1 cellular context compared by ENCODE assay signal in the genomic region with DNA sequence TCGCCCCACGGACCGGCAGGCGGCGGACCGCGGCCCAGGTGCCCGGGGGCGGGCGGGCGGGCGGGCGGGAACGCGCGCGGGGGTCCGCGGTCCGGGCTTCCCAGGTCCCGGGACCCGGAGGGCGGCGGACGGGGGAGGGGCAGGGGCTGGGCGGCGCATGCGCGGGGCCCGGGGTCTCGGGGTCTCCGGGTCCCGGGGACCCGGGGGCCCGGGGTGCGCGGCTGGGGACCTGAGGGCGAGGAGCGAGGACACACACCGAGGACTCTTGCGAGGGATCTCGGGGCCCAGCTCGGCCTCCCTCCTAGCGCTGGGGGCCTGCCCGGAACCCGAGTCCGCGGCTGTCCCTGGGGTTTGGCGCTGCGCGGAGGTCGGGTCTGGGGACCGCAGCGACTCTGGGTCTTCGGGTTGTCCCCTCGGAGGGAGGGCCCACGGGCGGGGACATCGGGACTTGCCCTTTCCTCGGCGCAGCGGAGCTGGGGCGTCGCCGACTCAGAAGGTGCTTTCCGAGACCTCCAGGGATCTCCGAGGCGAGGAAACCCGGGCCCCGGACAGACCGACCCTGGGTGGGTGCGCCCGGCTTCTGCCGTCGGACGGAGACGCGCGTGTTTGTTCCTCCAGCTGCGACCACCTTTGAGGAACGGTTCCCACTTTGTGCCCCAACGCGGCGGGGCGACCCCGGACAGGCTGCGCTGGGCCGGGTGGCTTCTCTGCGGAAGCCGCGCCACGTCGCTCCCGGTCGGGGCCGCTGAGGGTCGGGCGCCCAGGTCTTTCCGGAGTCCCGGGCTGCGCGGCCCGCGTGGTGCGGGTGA.
TF ChIP-seq lines count a peak whose summit lies in the region.

No MANE protein-coding gene starts in this region.

TF ChIP-seq in HEK293, 187 proteins besides CTCF, POLR2A, EP300 and RAD21 (continued from another document):
- TF ChIP-seq, protein P1, sequence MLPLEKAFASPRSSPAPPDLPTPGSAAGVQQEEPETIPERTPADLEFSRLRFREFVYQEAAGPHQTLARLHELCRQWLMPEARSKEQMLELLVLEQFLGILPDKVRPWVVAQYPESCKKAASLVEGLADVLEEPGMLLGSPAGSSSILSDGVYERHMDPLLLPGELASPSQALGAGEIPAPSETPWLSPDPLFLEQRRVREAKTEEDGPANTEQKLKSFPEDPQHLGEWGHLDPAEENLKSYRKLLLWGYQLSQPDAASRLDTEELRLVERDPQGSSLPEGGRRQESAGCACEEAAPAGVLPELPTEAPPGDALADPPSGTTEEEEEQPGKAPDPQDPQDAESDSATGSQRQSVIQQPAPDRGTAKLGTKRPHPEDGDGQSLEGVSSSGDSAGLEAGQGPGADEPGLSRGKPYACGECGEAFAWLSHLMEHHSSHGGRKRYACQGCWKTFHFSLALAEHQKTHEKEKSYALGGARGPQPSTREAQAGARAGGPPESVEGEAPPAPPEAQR (tag by site-specific recombination; IDR thresholded peaks at IDR 0.05) = no peak
- TF ChIP-seq, protein P2, sequence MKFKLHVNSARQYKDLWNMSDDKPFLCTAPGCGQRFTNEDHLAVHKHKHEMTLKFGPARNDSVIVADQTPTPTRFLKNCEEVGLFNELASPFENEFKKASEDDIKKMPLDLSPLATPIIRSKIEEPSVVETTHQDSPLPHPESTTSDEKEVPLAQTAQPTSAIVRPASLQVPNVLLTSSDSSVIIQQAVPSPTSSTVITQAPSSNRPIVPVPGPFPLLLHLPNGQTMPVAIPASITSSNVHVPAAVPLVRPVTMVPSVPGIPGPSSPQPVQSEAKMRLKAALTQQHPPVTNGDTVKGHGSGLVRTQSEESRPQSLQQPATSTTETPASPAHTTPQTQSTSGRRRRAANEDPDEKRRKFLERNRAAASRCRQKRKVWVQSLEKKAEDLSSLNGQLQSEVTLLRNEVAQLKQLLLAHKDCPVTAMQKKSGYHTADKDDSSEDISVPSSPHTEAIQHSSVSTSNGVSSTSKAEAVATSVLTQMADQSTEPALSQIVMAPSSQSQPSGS (tag by site-specific recombination; IDR thresholded peaks at IDR 0.05; ENCODE audit: low read depth) = no peak
- TF ChIP-seq, protein P3, sequence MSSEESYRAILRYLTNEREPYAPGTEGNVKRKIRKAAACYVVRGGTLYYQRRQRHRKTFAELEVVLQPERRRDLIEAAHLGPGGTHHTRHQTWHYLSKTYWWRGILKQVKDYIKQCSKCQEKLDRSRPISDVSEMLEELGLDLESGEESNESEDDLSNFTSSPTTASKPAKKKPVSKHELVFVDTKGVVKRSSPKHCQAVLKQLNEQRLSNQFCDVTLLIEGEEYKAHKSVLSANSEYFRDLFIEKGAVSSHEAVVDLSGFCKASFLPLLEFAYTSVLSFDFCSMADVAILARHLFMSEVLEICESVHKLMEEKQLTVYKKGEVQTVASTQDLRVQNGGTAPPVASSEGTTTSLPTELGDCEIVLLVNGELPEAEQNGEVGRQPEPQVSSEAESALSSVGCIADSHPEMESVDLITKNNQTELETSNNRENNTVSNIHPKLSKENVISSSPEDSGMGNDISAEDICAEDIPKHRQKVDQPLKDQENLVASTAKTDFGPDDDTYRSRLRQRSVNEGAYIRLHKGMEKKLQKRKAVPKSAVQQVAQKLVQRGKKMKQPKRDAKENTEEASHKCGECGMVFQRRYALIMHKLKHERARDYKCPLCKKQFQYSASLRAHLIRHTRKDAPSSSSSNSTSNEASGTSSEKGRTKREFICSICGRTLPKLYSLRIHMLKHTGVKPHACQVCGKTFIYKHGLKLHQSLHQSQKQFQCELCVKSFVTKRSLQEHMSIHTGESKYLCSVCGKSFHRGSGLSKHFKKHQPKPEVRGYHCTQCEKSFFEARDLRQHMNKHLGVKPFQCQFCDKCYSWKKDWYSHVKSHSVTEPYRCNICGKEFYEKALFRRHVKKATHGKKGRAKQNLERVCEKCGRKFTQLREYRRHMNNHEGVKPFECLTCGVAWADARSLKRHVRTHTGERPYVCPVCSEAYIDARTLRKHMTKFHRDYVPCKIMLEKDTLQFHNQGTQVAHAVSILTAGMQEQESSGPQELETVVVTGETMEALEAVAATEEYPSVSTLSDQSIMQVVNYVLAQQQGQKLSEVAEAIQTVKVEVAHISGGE (tag by site-specific recombination; conservative IDR thresholded peaks at IDR 0.05; ENCODE audit: low read depth) = 0 out of 2 replicates have a peak, but pooled peaks have one; percentile 21
- TF ChIP-seq, protein P4, sequence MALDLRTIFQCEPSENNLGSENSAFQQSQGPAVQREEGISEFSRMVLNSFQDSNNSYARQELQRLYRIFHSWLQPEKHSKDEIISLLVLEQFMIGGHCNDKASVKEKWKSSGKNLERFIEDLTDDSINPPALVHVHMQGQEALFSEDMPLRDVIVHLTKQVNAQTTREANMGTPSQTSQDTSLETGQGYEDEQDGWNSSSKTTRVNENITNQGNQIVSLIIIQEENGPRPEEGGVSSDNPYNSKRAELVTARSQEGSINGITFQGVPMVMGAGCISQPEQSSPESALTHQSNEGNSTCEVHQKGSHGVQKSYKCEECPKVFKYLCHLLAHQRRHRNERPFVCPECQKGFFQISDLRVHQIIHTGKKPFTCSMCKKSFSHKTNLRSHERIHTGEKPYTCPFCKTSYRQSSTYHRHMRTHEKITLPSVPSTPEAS (tag by site-specific recombination; IDR thresholded peaks at IDR 0.05) = no peak
- TF ChIP-seq SP2 (tag by site-specific recombination; IDR thresholded peaks at IDR 0.05) = peak; percentile 74
- peak; percentile 97 for TF ChIP-seq ZBTB20 (tag by site-specific recombination; IDR thresholded peaks at IDR 0.05)
- peak; percentile 48; the same call in 1 of the 2 replicates for TF ChIP-seq KLF16 (tag by site-specific recombination; IDR thresholded peaks at IDR 0.05)
- TF ChIP-seq ZFP37 (tag by site-specific recombination; IDR thresholded peaks at IDR 0.05) = peak; percentile 61; the same call in 1 of the 2 replicates
- peak; percentile 43; the same call in 1 of the 2 replicates for TF ChIP-seq BCL11B (tag by site-specific recombination; IDR thresholded peaks at IDR 0.05; ENCODE audit: low read depth)
- TF ChIP-seq KLF10 (tag by site-specific recombination; IDR thresholded peaks at IDR 0.05) = peak; percentile 71
- TF ChIP-seq GLIS1 (tag by site-specific recombination; IDR thresholded peaks at IDR 0.05) = peak; percentile 28; the same call in 1 of the 2 replicates
- TF ChIP-seq SP7 (tag by site-specific recombination; IDR thresholded peaks at IDR 0.05) = no peak
- TF ChIP-seq SP3 (tag by site-specific recombination; IDR thresholded peaks at IDR 0.05) = peak; percentile 45; the same call in 1 of the 2 replicates
- 0 out of 2 replicates have a peak, but pooled peaks have one; percentile 21 for TF ChIP-seq ZNF76 (tag by site-specific recombination; IDR thresholded peaks at IDR 0.05; ENCODE audit: borderline replicate concordance, low read depth)
- TF ChIP-seq ZNF24 (tag by site-specific recombination; IDR thresholded peaks at IDR 0.05) = no peak
- TF ChIP-seq ZNF777 (tag by site-specific recombination; IDR thresholded peaks at IDR 0.05; ENCODE audit: borderline replicate concordance) = peak; percentile 55; the same call in 1 of the 2 replicates
- TF ChIP-seq ZNF169 (tag by site-specific recombination; IDR thresholded peaks at IDR 0.05) = no peak
- TF ChIP-seq KLF1 (tag by site-specific recombination; IDR thresholded peaks at IDR 0.05) = peak; percentile 32; the same call in 1 of the 2 replicates
- TF ChIP-seq ZNF335 (tag by site-specific recombination; conservative IDR thresholded peaks at IDR 0.05) = peak; percentile 66
- TF ChIP-seq, protein P5, sequence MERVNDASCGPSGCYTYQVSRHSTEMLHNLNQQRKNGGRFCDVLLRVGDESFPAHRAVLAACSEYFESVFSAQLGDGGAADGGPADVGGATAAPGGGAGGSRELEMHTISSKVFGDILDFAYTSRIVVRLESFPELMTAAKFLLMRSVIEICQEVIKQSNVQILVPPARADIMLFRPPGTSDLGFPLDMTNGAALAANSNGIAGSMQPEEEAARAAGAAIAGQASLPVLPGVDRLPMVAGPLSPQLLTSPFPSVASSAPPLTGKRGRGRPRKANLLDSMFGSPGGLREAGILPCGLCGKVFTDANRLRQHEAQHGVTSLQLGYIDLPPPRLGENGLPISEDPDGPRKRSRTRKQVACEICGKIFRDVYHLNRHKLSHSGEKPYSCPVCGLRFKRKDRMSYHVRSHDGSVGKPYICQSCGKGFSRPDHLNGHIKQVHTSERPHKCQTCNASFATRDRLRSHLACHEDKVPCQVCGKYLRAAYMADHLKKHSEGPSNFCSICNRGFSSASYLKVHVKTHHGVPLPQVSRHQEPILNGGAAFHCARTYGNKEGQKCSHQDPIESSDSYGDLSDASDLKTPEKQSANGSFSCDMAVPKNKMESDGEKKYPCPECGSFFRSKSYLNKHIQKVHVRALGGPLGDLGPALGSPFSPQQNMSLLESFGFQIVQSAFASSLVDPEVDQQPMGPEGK (tag by site-specific recombination; IDR thresholded peaks at IDR 0.05) = peak; percentile 50
- no peak for TF ChIP-seq ZNF585B (tag by site-specific recombination; IDR thresholded peaks at IDR 0.05)
- 0 out of 2 replicates have a peak, but pooled peaks have one; percentile 41 for TF ChIP-seq KLF8 (tag by site-specific recombination; IDR thresholded peaks at IDR 0.05)
